In the genomic region with DNA sequence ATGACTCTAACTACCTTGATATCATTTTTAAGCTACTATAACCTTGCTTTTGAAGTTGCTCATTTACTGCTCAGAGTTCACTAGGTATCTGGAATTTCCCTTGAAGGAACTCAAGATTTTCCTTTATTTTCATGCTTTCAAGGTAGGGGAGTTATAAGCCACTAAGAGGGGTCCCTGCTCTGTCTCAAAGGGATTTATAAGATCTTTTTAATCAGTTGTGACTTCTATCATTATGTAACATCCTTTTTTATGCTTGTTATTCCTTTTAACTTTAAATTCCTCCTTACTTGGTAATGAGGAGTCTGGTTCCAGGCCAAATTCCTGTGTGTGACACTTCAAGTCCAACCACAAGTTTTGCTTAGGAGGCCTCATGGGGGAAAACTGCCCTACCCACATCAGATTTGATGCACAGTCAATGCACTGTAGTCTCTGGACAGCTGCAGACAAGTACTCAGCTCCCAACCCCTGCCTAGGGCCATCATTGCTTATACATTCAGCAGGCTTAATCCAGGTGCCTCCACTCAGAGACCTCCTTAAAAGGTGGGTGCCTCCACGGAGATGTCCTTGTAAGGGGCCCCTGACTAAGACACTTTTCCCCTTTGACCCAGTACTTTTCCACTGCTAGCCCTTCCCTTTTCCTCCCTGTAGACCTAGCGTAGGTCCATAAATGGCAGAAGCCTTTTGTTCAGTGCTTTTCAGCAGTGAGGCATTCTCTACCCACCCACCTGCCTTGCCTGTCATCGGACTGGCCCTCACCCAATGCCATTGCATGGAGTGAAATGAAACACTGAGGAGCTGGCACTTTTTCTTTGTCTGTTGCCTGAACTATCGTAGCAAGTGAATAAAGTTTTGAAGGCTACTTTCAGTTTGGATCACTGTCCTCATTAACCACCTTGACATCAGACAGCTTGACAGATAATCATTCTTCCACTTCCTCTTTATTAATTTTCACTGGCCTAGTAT, we compare ENCODE assay signal across 9 cellular contexts. TPM values are rescaled to one million over a fixed set of nuclear protein-coding genes. Genes with fewer than 3 reads are reported as not detected.
A peak's percentile ranks its signal among the peaks of the same experiment; 100 is the strongest.
DNase-seq lines count a peak whose midpoint lies in the region; ATAC-seq and TF ChIP-seq lines count a peak whose summit lies in the region.
"Had no signal": no experiment of that assay in that cellular context is flagged by ENCODE, and none has a peak within 500 bp of the region (broad histone marks: within the 10 kb centered on the region; RNA-seq: fewer than 3 reads in every experiment).

No MANE protein-coding gene starts in this region.

- peaks cover 15% of the 10 kb centered on the region for H3K4me1 Mint-ChIP-seq in stimulated activated naive CD8-positive, alpha-beta T cell treated with anti-CD3 and anti-CD28 coated beads, Interleukin-15, amount 100 ng/mL, for 72 hours
- H3K4me1 Mint-ChIP-seq in type B pancreatic cell (ENCODE audit: unreplicated experiment), result peaks cover 3% of the 10 kb centered on the region

- H3K4me3 ChIP-seq in mammary epithelial cell (replicated peaks in 1 of 3; ENCODE audit: insufficient read depth in 1 of 3, low read depth in 2 of 3, low read length in 3 of 3), result peak overlapping the region in 1 of 3 experiments; percentile 11
- H3K4me3 ChIP-seq: right lobe of liver had no signal

- no peaks in the 10 kb centered on the region for H3K9me3 ChIP-seq in mammary epithelial cell (replicated peaks; ENCODE audit: insufficient read depth, low read length)
- H3K9me3 ChIP-seq: right lobe of liver had no signal

- H3K36me3 Mint-ChIP-seq in type B pancreatic cell, result peaks cover 29% of the 10 kb centered on the region

- no peak overlapping the region for H3K27ac Mint-ChIP-seq in stimulated activated naive CD8-positive, alpha-beta T cell treated with anti-CD3 and anti-CD28 coated beads, Interleukin-15, amount 100 ng/mL, for 72 hours
- H3K27ac Mint-ChIP-seq in type B pancreatic cell, result peak overlapping the region; percentile 99

- no peak for DNase-seq in stimulated activated naive CD8-positive, alpha-beta T cell treated with anti-CD3 and anti-CD28 coated beads, Interleukin-15, Interleukin-2, amounts not matched to agents 100 U/mL and 50 U/mL, for 24 hours
- no peak for DNase-seq in stimulated activated naive CD8-positive, alpha-beta T cell treated with anti-CD3 and anti-CD28 coated beads, Interleukin-15, amount 100 ng/mL, for 72 hours
- DNase-seq in mammary epithelial cell (peak; percentile 94), type B pancreatic cell (ENCODE audit: extremely low spot score, unreplicated experiment) (no peak), SHP77 treated with DMSO at 0.1 percent for 48 hours (lab: John Stamatoyannopoulos, UW) (no peak), NCI-H1694 treated with DMSO at 0.1 percent for 48 hours (lab: John Stamatoyannopoulos, UW) (no peak)
- no peak for DNase-seq in activated CD4-positive, alpha-beta T cell treated with anti-CD3 and anti-CD28 coated beads for 48 hours
- DNase-seq: right lobe of liver had no signal

- TSS peak; percentile 70 for BruUV-seq in mammary epithelial cell (replicated peaks; lab: Mats Ljungman, UMichigan)

- peaks cover 19% of the 10 kb centered on the region for H3K4me1 ChIP-seq in mammary epithelial cell (ENCODE audit: insufficient read depth, low read length)
- H3K4me1 ChIP-seq: right lobe of liver had no signal

- no peak for TF ChIP-seq CTCF in mammary epithelial cell (conservative IDR thresholded peaks at IDR 0.05 in 1 of 2, IDR thresholded peaks at IDR 0.05 in 1 of 2; ENCODE audit: extremely low read depth in 1 of 2, insufficient read depth in 1 of 2, low read depth in 1 of 2, low read length in 2 of 2)
- no peak for TF ChIP-seq CTCF in type B pancreatic cell (conservative IDR thresholded peaks at IDR 0.05)

- peak; percentile 6 for ATAC-seq in stimulated activated naive CD8-positive, alpha-beta T cell treated with anti-CD3 and anti-CD28 coated beads, Interleukin-15, Interleukin-2, amounts not matched to agents 100 U/mL and 50 U/mL, for 24 hours
- no peak for ATAC-seq in stimulated activated naive CD8-positive, alpha-beta T cell treated with anti-CD3 and anti-CD28 coated beads, Interleukin-15, amount 100 ng/mL, for 72 hours
- ATAC-seq in HG03108 (IDR thresholded peaks at IDR 0.05; ENCODE audit: unreplicated experiment), result peak; percentile 77

- in situ Hi-C loops in mammary epithelial cell (cut with MboI; ENCODE audit: low sequenced_read_pairs in 2 of 2), result no loop called here

- H3K36me3 ChIP-seq in mammary epithelial cell (ENCODE audit: insufficient read depth, low read length), result no peaks in the 10 kb centered on the region
- H3K36me3 ChIP-seq: right lobe of liver had no signal

- no peak overlapping the region for H3K9ac ChIP-seq in mammary epithelial cell (ENCODE audit: insufficient read depth, low read length)

- peaks cover 29 to 55% of the 10 kb centered on the region in 2 donors for H3K9me3 Mint-ChIP-seq in stimulated activated naive CD8-positive, alpha-beta T cell treated with anti-CD3 and anti-CD28 coated beads, Interleukin-15, amount 100 ng/mL, for 72 hours
- H3K9me3 Mint-ChIP-seq in type B pancreatic cell, result peaks cover 12% of the 10 kb centered on the region

- intact Hi-C loops in mammary epithelial cell (cut with micrococcal nuclease), result loop anchor here (1.0 kb wide), 1 partner anchor 25 kb away; no protein-coding TSS in a partner anchor

- CTCF ChIA-PET in mammary epithelial cell (lab: Charles Lee; ENCODE audit: low non-redundant PET), result no interaction called here

- 18% methylated on average over 4 of the region's 4 CpGs for WGBS in mammary epithelial cell (ENCODE audit: low coverage, missing lambda C conversion rate)

- peak overlapping the region; percentile 68 for H3K4me2 ChIP-seq in mammary epithelial cell (ENCODE audit: insufficient read depth, low read depth, low read length)

- H3K79me2 ChIP-seq in mammary epithelial cell (ENCODE audit: insufficient read depth, low read length), result peaks cover 24% of the 10 kb centered on the region

- no peaks in the 10 kb centered on the region for H3K27me3 Mint-ChIP-seq in stimulated activated naive CD8-positive, alpha-beta T cell treated with anti-CD3 and anti-CD28 coated beads, Interleukin-15, amount 100 ng/mL, for 72 hours
- H3K27me3 Mint-ChIP-seq in type B pancreatic cell, result no peaks in the 10 kb centered on the region

- no peaks in the 10 kb centered on the region for H4K20me1 ChIP-seq in mammary epithelial cell (ENCODE audit: insufficient read depth, low read length)

- H3K27me3 ChIP-seq in mammary epithelial cell (ENCODE audit: insufficient read depth, low read length), result no peaks in the 10 kb centered on the region
- H3K27me3 ChIP-seq: right lobe of liver had no signal

- dilution Hi-C loops in mammary epithelial cell (cut with HindIII; ENCODE audit: low sequenced_read_pairs), result no loop called here

- H2AFZ ChIP-seq in mammary epithelial cell (ENCODE audit: low read depth, low read length), result peak overlapping the region; percentile 61

- H3K4me3 Mint-ChIP-seq in stimulated activated naive CD8-positive, alpha-beta T cell treated with anti-CD3 and anti-CD28 coated beads, Interleukin-15, amount 100 ng/mL, for 72 hours, result no peak overlapping the region
- H3K4me3 Mint-ChIP-seq in type B pancreatic cell, result peak overlapping the region; percentile 82

- peak overlapping the region; percentile 67 for H3K27ac ChIP-seq in mammary epithelial cell (ENCODE audit: insufficient read depth, low read depth, low read length)
- H3K27ac ChIP-seq: right lobe of liver had no signal

RNA-seq across cellular contexts. Expression of a gene that starts 23.9 kb away (rescaled TPM):
- total RNA-seq in mammary epithelial cell, result 10 to 100 TPM in 1 of 2 donors, 1 to 10 TPM in 1; 2.8 to 15.2 TPM
- polyA plus RNA-seq in mammary epithelial cell, result 13.1 TPM
- polyA minus RNA-seq in mammary epithelial cell, result 10.5 TPM
- 14.1 and 28.3 TPM in 2 replicates for total RNA-seq in type B pancreatic cell (ENCODE audit: low replicate concordance)
